In genomic region chr14:99186336-99186735, GRCh38 we compare ENCODE assay signal across 8 cellular contexts.
DNase-seq lines count a peak whose midpoint lies in the region; ATAC-seq lines count a peak whose summit lies in the region.
"Not testable (repeated sequence)": the region's sequence is repeated elsewhere in the genome, so short reads cannot be mapped to it uniquely, and the experiment has no call there.

No MANE protein-coding gene starts in this region.

- DNase-seq in CD4-positive, alpha-beta memory T cell = peak in 2 of 5 donors; percentile 3 to 7
- not testable (repeated sequence) for DNase-seq in T-helper 2 cell treated with Interferon-gamma antibody and Interleukin-4, amounts not matched to agents 5 μg/mL and 100 μg/mL, for 36 hours (ENCODE audit: low spot score); activated CD4-positive, alpha-beta memory T cell treated with anti-CD3 and anti-CD28 coated beads, Interleukin-2, amount 10 ng/mL, durations not matched to agents 7 days and 5 days; activated T-cell treated with anti-CD3 and anti-CD28 coated beads, Interleukin-2, amount 50 U/mL, for 24 hours; activated naive CD8-positive, alpha-beta T cell treated with anti-CD3 and anti-CD28 coated beads, Interleukin-2, amount 10 ng/mL, durations not matched to agents 7 days and 5 days
- peak; percentile 53 for DNase-seq in activated effector memory CD4-positive, alpha-beta T cell treated with anti-CD3 and anti-CD28 coated beads, Interleukin-2, amount 50 U/mL, for 16 hours
- peak; percentile 47 for DNase-seq in natural killer cell treated with Interleukin-12 subunit alpha and Interleukin-12 subunit beta and Interleukin-15 and Interleukin-18, amount 100 ng/mL, for 72 hours (ENCODE audit: low spot score)

- peak overlapping the region in 1 of 2 donors; percentile 21 for H3K4me3 ChIP-seq in CD4-positive, alpha-beta memory T cell (ENCODE audit: low read length in 2 of 2)

- H3K4me3 Mint-ChIP-seq in CD4-positive, alpha-beta memory T cell = peak overlapping the region; percentile 73 to 93 (median 83)
- peak overlapping the region; percentile 57 for H3K4me3 Mint-ChIP-seq in T-helper 2 cell treated with Interferon-gamma antibody and Interleukin-4, amounts not matched to agents 5 μg/mL and 100 μg/mL, for 36 hours
- not testable (repeated sequence) for H3K4me3 Mint-ChIP-seq in activated CD4-positive, alpha-beta memory T cell treated with anti-CD3 and anti-CD28 coated beads, Interleukin-2, amount 10 ng/mL, durations not matched to agents 7 days and 5 days; natural killer cell treated with Interleukin-12 subunit alpha and Interleukin-12 subunit beta and Interleukin-15 and Interleukin-18, amount 100 ng/mL, for 72 hours
- H3K4me3 Mint-ChIP-seq in activated T-cell treated with anti-CD3 and anti-CD28 coated beads, Interleukin-2, amount 50 U/mL, for 24 hours = peak overlapping the region; percentile 85
- peak overlapping the region; percentile 72 for H3K4me3 Mint-ChIP-seq in activated naive CD8-positive, alpha-beta T cell treated with anti-CD3 and anti-CD28 coated beads, Interleukin-2, amount 10 ng/mL, durations not matched to agents 7 days and 5 days
- peak overlapping the region; percentile 85 for H3K4me3 Mint-ChIP-seq in stimulated activated naive CD8-positive, alpha-beta T cell treated with anti-CD3 and anti-CD28 coated beads, Interleukin-15, Interleukin-2, amounts not matched to agents 100 ng/mL and 50 ng/mL, for 24 hours

- H3K36me3 Mint-ChIP-seq in CD4-positive, alpha-beta memory T cell = peaks cover 29 to 64% of the 10 kb centered on the region in 2 donors
- H3K36me3 Mint-ChIP-seq in T-helper 2 cell treated with Interferon-gamma antibody and Interleukin-4, amounts not matched to agents 5 μg/mL and 100 μg/mL, for 36 hours (ENCODE audit: low read depth) = peaks cover 52% of the 10 kb centered on the region
- peaks cover 59% of the 10 kb centered on the region for H3K36me3 Mint-ChIP-seq in activated CD4-positive, alpha-beta memory T cell treated with anti-CD3 and anti-CD28 coated beads, Interleukin-2, amount 10 ng/mL, durations not matched to agents 7 days and 5 days (ENCODE audit: low read depth)
- peaks cover 62% of the 10 kb centered on the region for H3K36me3 Mint-ChIP-seq in activated T-cell treated with anti-CD3 and anti-CD28 coated beads, Interleukin-2, amount 50 U/mL, for 24 hours (ENCODE audit: low read depth)
- peaks cover 19% of the 10 kb centered on the region for H3K36me3 Mint-ChIP-seq in activated naive CD8-positive, alpha-beta T cell treated with anti-CD3 and anti-CD28 coated beads, Interleukin-2, amount 10 ng/mL, durations not matched to agents 7 days and 5 days
- H3K36me3 Mint-ChIP-seq in natural killer cell treated with Interleukin-12 subunit alpha and Interleukin-12 subunit beta and Interleukin-15 and Interleukin-18, amount 100 ng/mL, for 72 hours = not testable (repeated sequence)
- H3K36me3 Mint-ChIP-seq in stimulated activated naive CD8-positive, alpha-beta T cell treated with anti-CD3 and anti-CD28 coated beads, Interleukin-15, Interleukin-2, amounts not matched to agents 100 ng/mL and 50 ng/mL, for 24 hours (ENCODE audit: low read depth) = peaks cover 20% of the 10 kb centered on the region

- intact Hi-C loops in CD4-positive, alpha-beta memory T cell (cut with micrococcal nuclease) = not testable (repeated sequence)

- H3K27ac ChIP-seq in CD4-positive, alpha-beta memory T cell (ENCODE audit: low read depth, low read length) = peak overlapping the region; percentile 81

- POLR2A ChIA-PET in CD4-positive, alpha-beta memory T cell (lab: Charles Lee; ENCODE audit: partially characterized antibody) = interaction anchor here (0.6 to 87.2 kb wide), 3 partner anchors 9 to 298 kb away, joined by 3 to 6015 read pairs (median 3); partner anchors contain the start of gene BCL11B
- POLR2A ChIA-PET in activated CD4-positive, alpha-beta memory T cell treated with anti-CD3 and anti-CD28 coated beads, Interleukin-2, amount 10 ng/mL, durations not matched to agents 7 days and 5 days (lab: Charles Lee) = interaction anchor here (1.2 to 1.7 kb wide), 3 partner anchors 9 to 76 kb away, joined by 3 to 5 read pairs (median 5); no protein-coding TSS in a partner anchor
- POLR2A ChIA-PET in activated naive CD8-positive, alpha-beta T cell treated with anti-CD3 and anti-CD28 coated beads, Interleukin-2, amount 10 ng/mL, durations not matched to agents 7 days and 5 days (lab: Charles Lee) = interaction anchor here (3.7 kb wide), 1 partner anchor 81 kb away, joined by 36 read pairs; no protein-coding TSS in a partner anchor

- peaks cover 96% of the 10 kb centered on the region for H3K4me1 ChIP-seq in CD4-positive, alpha-beta memory T cell (ENCODE audit: insufficient read depth, low read length)

- ATAC-seq in activated naive CD8-positive, alpha-beta T cell treated with anti-CD3 and anti-CD28 coated beads, Interleukin-2, amount 10 ng/mL, durations not matched to agents 7 days and 5 days (ENCODE audit: low read depth); natural killer cell treated with Interleukin-12 subunit alpha and Interleukin-12 subunit beta and Interleukin-15 and Interleukin-18, amount 100 ng/mL, for 72 hours: not testable (repeated sequence)

- H3K36me3 ChIP-seq in CD4-positive, alpha-beta memory T cell (ENCODE audit: insufficient read depth, low read length) = peaks cover 22% of the 10 kb centered on the region

- not testable (repeated sequence) for H3K9me3 Mint-ChIP-seq in CD4-positive, alpha-beta memory T cell; T-helper 2 cell treated with Interferon-gamma antibody and Interleukin-4, amounts not matched to agents 5 μg/mL and 100 μg/mL, for 36 hours; activated CD4-positive, alpha-beta memory T cell treated with anti-CD3 and anti-CD28 coated beads, Interleukin-2, amount 10 ng/mL, durations not matched to agents 7 days and 5 days; activated T-cell treated with anti-CD3 and anti-CD28 coated beads, Interleukin-2, amount 50 U/mL, for 24 hours; activated naive CD8-positive, alpha-beta T cell treated with anti-CD3 and anti-CD28 coated beads, Interleukin-2, amount 10 ng/mL, durations not matched to agents 7 days and 5 days; natural killer cell treated with Interleukin-12 subunit alpha and Interleukin-12 subunit beta and Interleukin-15 and Interleukin-18, amount 100 ng/mL, for 72 hours; stimulated activated naive CD8-positive, alpha-beta T cell treated with anti-CD3 and anti-CD28 coated beads, Interleukin-15, Interleukin-2, amounts not matched to agents 100 ng/mL and 50 ng/mL, for 24 hours

- CTCF ChIA-PET in CD4-positive, alpha-beta memory T cell (lab: Charles Lee; ENCODE audit: partially characterized antibody) = interaction anchor here (1.0 to 5.2 kb wide), 2 partner anchors 13 to 81 kb away, joined by 3 to 39 read pairs; no protein-coding TSS in a partner anchor
- CTCF ChIA-PET in activated CD4-positive, alpha-beta memory T cell treated with anti-CD3 and anti-CD28 coated beads, Interleukin-2, amount 10 ng/mL, durations not matched to agents 7 days and 5 days (lab: Charles Lee) = interaction anchor here (0.9 to 7.9 kb wide), 2 partner anchors 14 to 81 kb away, joined by 3 to 80 read pairs; no protein-coding TSS in a partner anchor

- peaks cover 81 to 97% (median 91%) of the 10 kb centered on the region in 4 donors for H3K4me1 Mint-ChIP-seq in CD4-positive, alpha-beta memory T cell
- H3K4me1 Mint-ChIP-seq in T-helper 2 cell treated with Interferon-gamma antibody and Interleukin-4, amounts not matched to agents 5 μg/mL and 100 μg/mL, for 36 hours (ENCODE audit: low read depth) = peaks cover 78% of the 10 kb centered on the region
- peaks cover 94% of the 10 kb centered on the region for H3K4me1 Mint-ChIP-seq in activated CD4-positive, alpha-beta memory T cell treated with anti-CD3 and anti-CD28 coated beads, Interleukin-2, amount 10 ng/mL, durations not matched to agents 7 days and 5 days
- H3K4me1 Mint-ChIP-seq in activated T-cell treated with anti-CD3 and anti-CD28 coated beads, Interleukin-2, amount 50 U/mL, for 24 hours (ENCODE audit: low read depth) = peaks cover 96% of the 10 kb centered on the region
- peaks cover 93% of the 10 kb centered on the region for H3K4me1 Mint-ChIP-seq in activated naive CD8-positive, alpha-beta T cell treated with anti-CD3 and anti-CD28 coated beads, Interleukin-2, amount 10 ng/mL, durations not matched to agents 7 days and 5 days
- H3K4me1 Mint-ChIP-seq in natural killer cell treated with Interleukin-12 subunit alpha and Interleukin-12 subunit beta and Interleukin-15 and Interleukin-18, amount 100 ng/mL, for 72 hours (ENCODE audit: low read depth in 2 of 2) = peaks cover 56 to 57% of the 10 kb centered on the region in 2 donors
- H3K4me1 Mint-ChIP-seq in stimulated activated naive CD8-positive, alpha-beta T cell treated with anti-CD3 and anti-CD28 coated beads, Interleukin-15, Interleukin-2, amounts not matched to agents 100 ng/mL and 50 ng/mL, for 24 hours (ENCODE audit: low read depth) = peaks cover 97% of the 10 kb centered on the region

- H3K27ac Mint-ChIP-seq in CD4-positive, alpha-beta memory T cell = peak overlapping the region; percentile 88 to 97 (median 94)
- peak overlapping the region; percentile 77 for H3K27ac Mint-ChIP-seq in T-helper 2 cell treated with Interferon-gamma antibody and Interleukin-4, amounts not matched to agents 5 μg/mL and 100 μg/mL, for 36 hours
- H3K27ac Mint-ChIP-seq in activated CD4-positive, alpha-beta memory T cell treated with anti-CD3 and anti-CD28 coated beads, Interleukin-2, amount 10 ng/mL, durations not matched to agents 7 days and 5 days = peak overlapping the region; percentile 80
- H3K27ac Mint-ChIP-seq in activated T-cell treated with anti-CD3 and anti-CD28 coated beads, Interleukin-2, amount 50 U/mL, for 24 hours = peak overlapping the region; percentile 95
- H3K27ac Mint-ChIP-seq in activated naive CD8-positive, alpha-beta T cell treated with anti-CD3 and anti-CD28 coated beads, Interleukin-2, amount 10 ng/mL, durations not matched to agents 7 days and 5 days = peak overlapping the region; percentile 95
- H3K27ac Mint-ChIP-seq in natural killer cell treated with Interleukin-12 subunit alpha and Interleukin-12 subunit beta and Interleukin-15 and Interleukin-18, amount 100 ng/mL, for 72 hours = peak overlapping the region; percentile 34 to 76
- H3K27ac Mint-ChIP-seq in stimulated activated naive CD8-positive, alpha-beta T cell treated with anti-CD3 and anti-CD28 coated beads, Interleukin-15, Interleukin-2, amounts not matched to agents 100 ng/mL and 50 ng/mL, for 24 hours = peak overlapping the region; percentile 100

- H3K9me3 ChIP-seq in CD4-positive, alpha-beta memory T cell (ENCODE audit: control insufficient read depth in 1 of 2, low read length in 2 of 2) = not testable (repeated sequence)

- H3K27me3 ChIP-seq in CD4-positive, alpha-beta memory T cell (ENCODE audit: insufficient read depth, low read length) = not testable (repeated sequence)

- H3K27me3 Mint-ChIP-seq in CD4-positive, alpha-beta memory T cell; T-helper 2 cell treated with Interferon-gamma antibody and Interleukin-4, amounts not matched to agents 5 μg/mL and 100 μg/mL, for 36 hours (ENCODE audit: low read depth); activated CD4-positive, alpha-beta memory T cell treated with anti-CD3 and anti-CD28 coated beads, Interleukin-2, amount 10 ng/mL, durations not matched to agents 7 days and 5 days; activated T-cell treated with anti-CD3 and anti-CD28 coated beads, Interleukin-2, amount 50 U/mL, for 24 hours; activated naive CD8-positive, alpha-beta T cell treated with anti-CD3 and anti-CD28 coated beads, Interleukin-2, amount 10 ng/mL, durations not matched to agents 7 days and 5 days; natural killer cell treated with Interleukin-12 subunit alpha and Interleukin-12 subunit beta and Interleukin-15 and Interleukin-18, amount 100 ng/mL, for 72 hours; stimulated activated naive CD8-positive, alpha-beta T cell treated with anti-CD3 and anti-CD28 coated beads, Interleukin-15, Interleukin-2, amounts not matched to agents 100 ng/mL and 50 ng/mL, for 24 hours: not testable (repeated sequence)
